ENCODE assay signal across 37 cellular contexts in the genomic region with DNA sequence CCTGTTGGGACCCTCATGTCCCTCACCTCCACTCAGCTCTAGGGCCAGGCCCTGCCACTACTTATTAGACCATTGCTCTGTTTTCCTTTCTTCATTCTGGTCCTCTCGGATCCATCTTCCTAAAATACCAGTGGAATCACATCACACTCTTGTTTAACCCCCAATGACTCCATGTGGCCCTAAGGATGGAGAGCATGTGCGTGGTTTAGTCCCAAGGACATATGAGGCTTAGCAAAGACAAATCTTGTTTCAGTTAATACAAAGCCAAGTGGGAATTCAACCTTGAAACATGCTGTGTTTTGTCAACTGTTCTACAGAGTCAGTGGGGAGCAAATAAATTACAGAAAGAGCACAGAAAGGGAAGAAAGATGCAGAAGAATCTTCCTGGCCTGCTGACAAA.
"Had no signal": no experiment of that assay in that cellular context is flagged by ENCODE, and none has a peak within 500 bp of the region (broad histone marks: within the 10 kb centered on the region; RNA-seq: fewer than 3 reads in every experiment).

No MANE protein-coding gene starts in this region.

- H3K4me3 ChIP-seq: ascending aorta, cardiac muscle cell, PC-9 had no signal

- H3K4me2 ChIP-seq: PC-9 had no signal

- H3K4me3 Mint-ChIP-seq: activated CD4-positive, alpha-beta memory T cell treated with anti-CD3 and anti-CD28 coated beads, Interleukin-2, amount 10 ng/mL, durations not matched to agents 7 days and 5 days; activated CD8-positive, alpha-beta memory T cell treated with anti-CD3 and anti-CD28 coated beads, Interleukin-2, amount 10 ng/mL, durations not matched to agents 7 days and 5 days; activated naive CD8-positive, alpha-beta T cell treated with anti-CD3 and anti-CD28 coated beads for 36 hours; activated T-cell treated with anti-CD3 and anti-CD28 coated beads, Interleukin-2, amount 50 U/mL, for 72 hours; activated T-helper 17 cell treated with anti-CD3 and anti-CD28 coated beads, Interleukin-2, amount 50 U/mL, for 72 hours had no signal

- H3K4me1 Mint-ChIP-seq: activated CD4-positive, alpha-beta memory T cell treated with anti-CD3 and anti-CD28 coated beads, Interleukin-2, amount 10 ng/mL, durations not matched to agents 7 days and 5 days; activated T-helper 17 cell treated with anti-CD3 and anti-CD28 coated beads, Interleukin-2, amount 50 U/mL, for 72 hours had no signal

- H3K27ac ChIP-seq: ascending aorta, cardiac muscle cell, PC-9, WERI-Rb-1 had no signal

- ATAC-seq: activated CD8-positive, alpha-beta memory T cell treated with anti-CD3 and anti-CD28 coated beads, Interleukin-2, amount 10 ng/mL, durations not matched to agents 7 days and 5 days; activated T-cell treated with anti-CD3 and anti-CD28 coated beads, Interleukin-2, amount 50 U/mL, for 72 hours; activated T-helper 17 cell treated with anti-CD3 and anti-CD28 coated beads, Interleukin-2, amount 50 U/mL, for 72 hours had no signal

- DNase-seq: activated CD4-positive, alpha-beta memory T cell treated with anti-CD3 and anti-CD28 coated beads, Interleukin-2, amount 10 ng/mL, durations not matched to agents 7 days and 5 days; activated CD4-positive, alpha-beta T cell treated with anti-CD3 and anti-CD28 coated beads for 1 hour; activated CD4-positive, alpha-beta T cell treated with anti-CD3 and anti-CD28 coated beads for 48 hours; activated CD4-positive, CD25-positive, alpha-beta regulatory T cell; activated CD8-positive, alpha-beta memory T cell treated with anti-CD3 and anti-CD28 coated beads for 24 hours; activated CD8-positive, alpha-beta memory T cell treated with anti-CD3 and anti-CD28 coated beads, Interleukin-2, amount 10 ng/mL, durations not matched to agents 7 days and 5 days; activated CD8-positive, alpha-beta memory T cell treated with anti-CD3 and anti-CD28 coated beads, Interleukin-2, amount 50 U/mL, for 48 hours; activated effector memory CD4-positive, alpha-beta T cell treated with anti-CD3 and anti-CD28 coated beads, Interleukin-2, amount 50 U/mL, for 16 hours; activated naive CD4-positive, alpha-beta T cell; activated naive CD4-positive, alpha-beta T cell treated with anti-CD3 and anti-CD28 coated beads, Interleukin-2, amount 50 U/mL, for 16 hours; activated naive CD8-positive, alpha-beta T cell treated with anti-CD3 and anti-CD28 coated beads for 36 hours; activated T-cell treated with anti-CD3 and anti-CD28 coated beads, Interleukin-2, amount 50 U/mL, for 1 hour; activated T-cell treated with anti-CD3 and anti-CD28 coated beads, Interleukin-2, amount 50 U/mL, for 72 hours; amygdala; KG1; MM.1S; NCI-H1092; NCI-H146; NCI-H187; NCI-H2029 treated with DMSO at 0.1 percent for 48 hours; NCI-H2107; NCI-H2171; NCI-H510A; NCI-H526; NCI-H748 treated with DMSO at 0.1 percent for 48 hours; NK-92 treated with Interleukin-12 subunit alpha and Interleukin-12 subunit beta, amount 100 ng/mL, for 24 hours; PC-9; Right ventricle myocardium superior; SW 1271; T-helper 1 cell; T-helper 2 cell; T-helper 9 cell; WERI-Rb-1 had no signal

- FAIRE-seq: RCC 7860 had no signal

- H2AFZ ChIP-seq: PC-9 had no signal

- H3K27ac Mint-ChIP-seq: activated CD4-positive, alpha-beta memory T cell treated with anti-CD3 and anti-CD28 coated beads, Interleukin-2, amount 10 ng/mL, durations not matched to agents 7 days and 5 days; activated CD8-positive, alpha-beta memory T cell treated with anti-CD3 and anti-CD28 coated beads, Interleukin-2, amount 10 ng/mL, durations not matched to agents 7 days and 5 days; activated naive CD8-positive, alpha-beta T cell treated with anti-CD3 and anti-CD28 coated beads for 36 hours; activated T-cell treated with anti-CD3 and anti-CD28 coated beads, Interleukin-2, amount 50 U/mL, for 72 hours; activated T-helper 17 cell treated with anti-CD3 and anti-CD28 coated beads, Interleukin-2, amount 50 U/mL, for 72 hours had no signal

- H3K36me3 Mint-ChIP-seq: activated CD8-positive, alpha-beta memory T cell treated with anti-CD3 and anti-CD28 coated beads, Interleukin-2, amount 10 ng/mL, durations not matched to agents 7 days and 5 days; activated naive CD8-positive, alpha-beta T cell treated with anti-CD3 and anti-CD28 coated beads for 36 hours had no signal

- H3K9me3 ChIP-seq: ascending aorta had no signal

- H3K9me3 Mint-ChIP-seq: activated CD4-positive, alpha-beta memory T cell treated with anti-CD3 and anti-CD28 coated beads, Interleukin-2, amount 10 ng/mL, durations not matched to agents 7 days and 5 days had no signal

- H3K27me3 ChIP-seq: ascending aorta, cardiac muscle cell had no signal

- H3K4me1 ChIP-seq: ascending aorta had no signal

- H3K36me3 ChIP-seq: ascending aorta, cardiac muscle cell, WERI-Rb-1 had no signal
